In genomic region chr22:37968452-37969251, GRCh38 we compare ENCODE assay signal across 1 cellular context.
TF ChIP-seq lines count a peak whose summit lies in the region.

No MANE protein-coding gene starts in this region.

TF ChIP-seq in HepG2, 621 proteins besides CTCF, POLR2A, EP300 and RAD21 (continued from another document):
- peak; percentile 21; the same call in 1 of the 2 replicates for TF ChIP-seq SOX13 (IDR thresholded peaks at IDR 0.05)
- TF ChIP-seq SOX13 (CRISPR knock-in tag; conservative IDR thresholded peaks at IDR 0.05 in 1 of 2, IDR thresholded peaks at IDR 0.05 in 1 of 2) = peak in 1 of 2 experiments; percentile 61; a peak in 2 of 4 replicates
- peak; percentile 81 for TF ChIP-seq ZNF770 (CRISPR knock-in tag; IDR thresholded peaks at IDR 0.05)
- TF ChIP-seq GATA4 (IDR thresholded peaks at IDR 0.05; ENCODE audit: borderline replicate concordance, low read depth) = no peak; the same call in 1 of the 2 replicates
- peak; percentile 73; the same call in 1 of the 2 replicates for TF ChIP-seq ZNF746 (CRISPR knock-in tag; IDR thresholded peaks at IDR 0.05)
- peak; percentile 83 for TF ChIP-seq PAXIP1 (CRISPR knock-in tag; conservative IDR thresholded peaks at IDR 0.05)
- TF ChIP-seq CREM (IDR thresholded peaks at IDR 0.05) = peak; percentile 49; the same call in 1 of the 2 replicates
- no peak for TF ChIP-seq CREM (CRISPR knock-in tag; IDR thresholded peaks at IDR 0.05)
